Comparison of ENCODE assay signal across 9 cellular contexts in the genomic region with DNA sequence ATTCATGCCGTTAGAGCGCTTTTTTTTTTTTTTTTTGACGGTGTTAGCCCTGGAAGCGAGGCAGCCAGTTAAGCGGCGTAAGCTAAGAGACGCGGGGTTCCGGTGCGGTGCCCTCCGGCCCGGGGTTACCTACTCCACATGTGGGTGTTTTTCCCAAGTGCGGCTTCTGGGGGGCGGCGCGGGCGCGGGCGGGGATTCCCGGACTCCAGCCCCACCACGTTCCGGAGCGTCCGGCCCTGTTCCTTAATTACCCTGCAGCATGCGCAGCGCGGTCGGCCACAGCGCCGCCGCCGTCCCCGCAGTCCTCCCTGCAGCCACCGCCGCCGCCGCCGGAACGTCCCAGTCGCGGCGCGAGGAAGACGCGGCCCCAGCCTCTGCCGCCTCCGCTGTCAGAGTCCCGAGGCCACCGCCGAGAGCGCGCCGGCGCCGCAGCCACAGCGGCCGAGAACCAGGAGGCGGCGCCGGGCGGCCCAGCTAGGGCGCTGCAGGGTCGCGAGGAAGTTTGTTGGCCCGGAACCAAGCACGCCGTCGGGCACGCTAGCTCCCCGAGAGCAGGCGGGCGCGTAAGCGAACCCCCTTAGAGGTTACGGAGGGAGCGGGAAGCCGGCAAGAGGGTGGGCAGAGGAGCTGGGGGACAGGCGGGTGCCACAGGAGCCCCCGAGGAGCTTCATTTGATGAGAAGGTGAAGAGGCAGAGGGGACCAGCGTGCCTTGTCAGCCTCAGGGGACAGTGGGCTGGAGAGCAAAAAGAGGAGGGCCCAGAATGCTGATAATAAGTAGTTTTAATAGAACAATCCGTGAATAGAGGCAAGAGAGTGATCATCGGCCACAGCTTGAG. TPM values are rescaled to one million over a fixed set of nuclear protein-coding genes. Genes with fewer than 3 reads are reported as not detected.
DNase-seq lines count a peak whose midpoint lies in the region; ATAC-seq lines count a peak whose summit lies in the region.
"Had no signal": no experiment of that assay in that cellular context is flagged by ENCODE, and none has a peak within 500 bp of the region (broad histone marks: within the 10 kb centered on the region; RNA-seq: fewer than 3 reads in every experiment).

No MANE protein-coding gene starts in this region.

- H3K4me3 Mint-ChIP-seq in activated CD4-positive, alpha-beta memory T cell treated with anti-CD3 and anti-CD28 coated beads for 36 hours: peak overlapping the region; percentile 73

- H3K36me3 ChIP-seq in endocrine pancreas (ENCODE audit: control insufficient read depth, insufficient read depth, low read length) (no peaks in the 10 kb centered on the region), mucosa of rectum (ENCODE audit: control insufficient read depth in 2 of 2, insufficient read depth in 2 of 2, low read length in 2 of 2) (no peaks in the 10 kb centered on the region)

- ATAC-seq in HG02870 (IDR thresholded peaks at IDR 0.05; ENCODE audit: unreplicated experiment): peak; percentile 48

- H3K27ac Mint-ChIP-seq in activated CD4-positive, alpha-beta memory T cell treated with anti-CD3 and anti-CD28 coated beads for 36 hours: no peak overlapping the region

- peak overlapping the region; percentile 14 to 45 for H3K27ac ChIP-seq in mucosa of rectum (ENCODE audit: low read depth in 2 of 2, low read length in 2 of 2)

- H3K9me3 ChIP-seq in endocrine pancreas (ENCODE audit: control insufficient read depth, low read length) (no peaks in the 10 kb centered on the region), mucosa of rectum (ENCODE audit: control insufficient read depth in 2 of 2, low read length in 2 of 2) (no peaks in the 10 kb centered on the region)

- peaks cover 27% of the 10 kb centered on the region for H3K4me1 Mint-ChIP-seq in activated CD4-positive, alpha-beta memory T cell treated with anti-CD3 and anti-CD28 coated beads for 36 hours (ENCODE audit: low read depth)

- peak overlapping the region; percentile 73 for H3K4me3 ChIP-seq in endocrine pancreas (ENCODE audit: control insufficient read depth, insufficient read depth, low read length)
- peak overlapping the region; percentile 60 to 76 for H3K4me3 ChIP-seq in mucosa of rectum (ENCODE audit: low read length in 2 of 2)

- peaks cover 16% of the 10 kb centered on the region for H3K27me3 Mint-ChIP-seq in activated CD4-positive, alpha-beta memory T cell treated with anti-CD3 and anti-CD28 coated beads for 36 hours

- H3K9ac ChIP-seq in endocrine pancreas (ENCODE audit: control insufficient read depth, insufficient read depth, low read length) (peak overlapping the region; percentile 41), mucosa of rectum (ENCODE audit: low read depth in 1 of 2, low read length in 2 of 2) (peak overlapping the region; percentile 5 to 24)

- peaks cover 8% of the 10 kb centered on the region for H3K27me3 ChIP-seq in endocrine pancreas (ENCODE audit: control insufficient read depth, insufficient read depth, low read length)
- H3K27me3 ChIP-seq in mucosa of rectum (ENCODE audit: control insufficient read depth in 2 of 2, insufficient read depth in 2 of 2, low read length in 2 of 2): peaks cover 13 to 29% of the 10 kb centered on the region in 2 donors

- H3K36me3 Mint-ChIP-seq in activated CD4-positive, alpha-beta memory T cell treated with anti-CD3 and anti-CD28 coated beads for 36 hours: no peaks in the 10 kb centered on the region

- no peaks in the 10 kb centered on the region for H3K9me3 Mint-ChIP-seq in activated CD4-positive, alpha-beta memory T cell treated with anti-CD3 and anti-CD28 coated beads for 36 hours

- POLR2A ChIA-PET in activated CD4-positive, alpha-beta memory T cell treated with anti-CD3 and anti-CD28 coated beads for 36 hours (lab: Charles Lee): interaction anchor here (3.2 kb wide), 1 partner anchor 71 kb away, joined by 11 read pairs; the partner anchor contains the start of gene LMBRD1

- H3K4me1 ChIP-seq in endocrine pancreas (ENCODE audit: control insufficient read depth, insufficient read depth, low read length) (no peaks in the 10 kb centered on the region), mucosa of rectum (ENCODE audit: control insufficient read depth in 2 of 2, insufficient read depth in 2 of 2, low read length in 2 of 2) (peaks cover 7 to 8% of the 10 kb centered on the region in 2 donors)

- CTCF ChIA-PET in activated CD4-positive, alpha-beta memory T cell treated with anti-CD3 and anti-CD28 coated beads for 36 hours (lab: Charles Lee): interaction anchor here (0.6 to 1.7 kb wide), 4 partner anchors 32 to 85 kb away, joined by 3 to 7 read pairs (median 3); partner anchors contain the start of gene LMBRD1

- intact Hi-C loops in activated CD4-positive, alpha-beta memory T cell treated with anti-CD3 and anti-CD28 coated beads for 36 hours (cut with micrococcal nuclease): loop anchor here (1.0 to 5.0 kb wide), 4 partner anchors 32 to 135 kb away; no protein-coding TSS in a partner anchor

- peak; percentile 16 for DNase-seq in NCI-H2029 (lab: John Stamatoyannopoulos, UW)
- DNase-seq in NCI-H2029 treated with DMSO at 0.1 percent for 48 hours (lab: John Stamatoyannopoulos, UW): no peak
- peak; percentile 15 for DNase-seq in NCI-H2227 treated with DMSO at 0.1 percent for 48 hours (lab: John Stamatoyannopoulos, UW)
- DNase-seq in activated CD4-positive, alpha-beta memory T cell treated with anti-CD3 and anti-CD28 coated beads for 36 hours: peak; percentile 69
- DNase-seq in stimulated activated CD8-positive, alpha-beta memory T cell treated with anti-CD3 and anti-CD28 coated beads, Interleukin-7, amount 100 ng/mL, for 24 hours (ENCODE audit: low read depth): peak; percentile 3
- DNase-seq: DND-41 had no signal

RNA-seq across cellular contexts. Expression of gene COL19A1, which starts 0.9 kb away (rescaled TPM):
- total RNA-seq in activated CD4-positive, alpha-beta memory T cell treated with anti-CD3 and anti-CD28 coated beads for 36 hours: under 1 TPM; 0.02 to 0.19 TPM
